Comparison of ENCODE assay signal across 14 cellular contexts in genomic region chr15:57562220-57562769, GRCh38. TPM values are rescaled to one million over a fixed set of nuclear protein-coding genes. Genes with fewer than 3 reads are reported as not detected.
A peak's percentile ranks its signal among the peaks of the same experiment; 100 is the strongest.
DNase-seq lines count a peak whose midpoint lies in the region; ATAC-seq and TF ChIP-seq lines count a peak whose summit lies in the region.
"Had no signal": no experiment of that assay in that cellular context is flagged by ENCODE, and none has a peak within 500 bp of the region (broad histone marks: within the 10 kb centered on the region; RNA-seq: fewer than 3 reads in every experiment).

No MANE protein-coding gene starts in this region.

- no peaks in the 10 kb centered on the region for H3K9me3 ChIP-seq in subcutaneous abdominal adipose tissue (ENCODE audit: control insufficient read depth in 5 of 5, low read length in 5 of 5)
- peaks cover 6% of the 10 kb centered on the region for H3K9me3 ChIP-seq in WERI-Rb-1 (ENCODE audit: severe bottlenecking)
- H3K9me3 ChIP-seq: left lung, tibial nerve had no signal

- no peaks in the 10 kb centered on the region for H3K36me3 Mint-ChIP-seq in activated T-cell treated with anti-CD3 and anti-CD28 coated beads, Interleukin-2, amount 50 U/mL, for 24 hours (ENCODE audit: low read depth)

- H3K4me3 ChIP-seq in subcutaneous abdominal adipose tissue (ENCODE audit: low read depth in 1 of 5, low read length in 5 of 5) (no peak overlapping the region), WERI-Rb-1 (ENCODE audit: low read depth, low read length) (no peak overlapping the region)
- H3K4me3 ChIP-seq: left lung, tibial nerve had no signal

- peaks cover 43% of the 10 kb centered on the region for H3K4me1 Mint-ChIP-seq in activated T-cell treated with anti-CD3 and anti-CD28 coated beads, Interleukin-2, amount 50 U/mL, for 24 hours (ENCODE audit: low read depth)

- H3K27me3 Mint-ChIP-seq in activated T-cell treated with anti-CD3 and anti-CD28 coated beads, Interleukin-2, amount 50 U/mL, for 24 hours = no peaks in the 10 kb centered on the region

- H3K4me1 ChIP-seq in subcutaneous abdominal adipose tissue (ENCODE audit: control insufficient read depth in 5 of 5, insufficient read depth in 5 of 5, low read length in 5 of 5) = peaks cover 5 to 31% (median 22%) of the 10 kb centered on the region in 5 donors

- intact Hi-C loops in left cardiac atrium (cut with DNase I) = loop anchor here in 1 of 2 donors (2.0 to 5.0 kb wide), 3 partner anchors 29 to 145 kb away; partner anchors contain the start of genes MYZAP and POLR2M
- intact Hi-C loops in head of caudate nucleus (cut with DNase I) = loop anchor here (10.0 kb wide), 1 partner anchor 503 kb away; the partner anchor contains the start of gene ALDH1A2

- H3K27ac Mint-ChIP-seq in activated T-cell treated with anti-CD3 and anti-CD28 coated beads, Interleukin-2, amount 50 U/mL, for 24 hours = peak overlapping the region; percentile 92

- H3K27ac ChIP-seq in subcutaneous abdominal adipose tissue (ENCODE audit: low read depth, low read length) (peak overlapping the region; percentile 60), WERI-Rb-1 (no peak overlapping the region)
- H3K27ac ChIP-seq: tibial nerve had no signal

- no peak for DNase-seq in activated T-cell treated with anti-CD3 and anti-CD28 coated beads, Interleukin-2, amount 50 U/mL, for 24 hours
- no peak for DNase-seq in activated T-cell treated with anti-CD3 and anti-CD28 coated beads, Interleukin-2, amount 50 U/mL, for 48 hours
- peak; percentile 42 for DNase-seq in amniotic epithelial cell (ENCODE audit: low read depth)
- peak; percentile 59 for DNase-seq in left cardiac atrium
- DNase-seq in middle frontal gyrus (ENCODE audit: extremely low spot score, low spot score) = no peak
- DNase-seq in head of caudate nucleus = no peak
- no peak for DNase-seq in WERI-Rb-1
- DNase-seq: activated CD4-positive, CD25-positive, alpha-beta regulatory T cell; hypothalamus; KBM-7; left lung; NCI-H1092 treated with DMSO at 0.1 percent for 48 hours had no signal

- H3K4me3 Mint-ChIP-seq in activated T-cell treated with anti-CD3 and anti-CD28 coated beads, Interleukin-2, amount 50 U/mL, for 24 hours = no peak overlapping the region

- H3K9me3 Mint-ChIP-seq in activated T-cell treated with anti-CD3 and anti-CD28 coated beads, Interleukin-2, amount 50 U/mL, for 24 hours = peaks cover 2% of the 10 kb centered on the region

- H3K9ac ChIP-seq in subcutaneous abdominal adipose tissue (ENCODE audit: low read length in 5 of 5) = no peak overlapping the region

- H3K27me3 ChIP-seq in subcutaneous abdominal adipose tissue (ENCODE audit: control insufficient read depth in 5 of 5, insufficient read depth in 4 of 5, low read length in 5 of 5) (no peaks in the 10 kb centered on the region), WERI-Rb-1 (ENCODE audit: insufficient read depth, low read depth, severe bottlenecking) (no peaks in the 10 kb centered on the region)
- H3K27me3 ChIP-seq: tibial nerve had no signal

- peak; percentile 20 to 61 for ATAC-seq in left cardiac atrium

- no peaks in the 10 kb centered on the region for H3K36me3 ChIP-seq in subcutaneous abdominal adipose tissue (ENCODE audit: control insufficient read depth in 5 of 5, insufficient read depth in 5 of 5, low read length in 5 of 5)
- H3K36me3 ChIP-seq in WERI-Rb-1 = no peaks in the 10 kb centered on the region
- H3K36me3 ChIP-seq: left lung, tibial nerve had no signal

- no peak for TF ChIP-seq CTCF in WERI-Rb-1 (IDR thresholded peaks at IDR 0.05; ENCODE audit: low read depth, low read length)

RNA-seq across cellular contexts. Expression of gene MYZAP, which starts 29.4 kb away (rescaled TPM):
- 100 to 1,000 TPM; 429 to 452 TPM for total RNA-seq in left cardiac atrium

Comparison
In these comparisons a context has a peak if more than half of its experiments do, and no peak if none do; other contexts are left out.
1. DNase-seq: peak in amniotic epithelial cell (single experiment) and left cardiac atrium (single experiment); none in activated T-cell treated with anti-CD3 and anti-CD28 coated beads, Interleukin-2, amount 50 U/mL, for 24 hours (single experiment), activated T-cell treated with anti-CD3 and anti-CD28 coated beads, Interleukin-2, amount 50 U/mL, for 48 hours (0 of 2), middle frontal gyrus (single experiment), head of caudate nucleus (0 of 42) and WERI-Rb-1 (single experiment).